1 cellular context compared by ENCODE assay signal in genomic region chr1:38334930-38335592, GRCh38.
A peak's percentile ranks its signal among the peaks of the same experiment; 100 is the strongest.
TF ChIP-seq lines count a peak whose summit lies in the region.

No MANE protein-coding gene starts in this region.

TF ChIP-seq in K562, 482 proteins besides CTCF, POLR2A, EP300 and RAD21 (continued from another document):
- TF ChIP-seq, protein P1, sequence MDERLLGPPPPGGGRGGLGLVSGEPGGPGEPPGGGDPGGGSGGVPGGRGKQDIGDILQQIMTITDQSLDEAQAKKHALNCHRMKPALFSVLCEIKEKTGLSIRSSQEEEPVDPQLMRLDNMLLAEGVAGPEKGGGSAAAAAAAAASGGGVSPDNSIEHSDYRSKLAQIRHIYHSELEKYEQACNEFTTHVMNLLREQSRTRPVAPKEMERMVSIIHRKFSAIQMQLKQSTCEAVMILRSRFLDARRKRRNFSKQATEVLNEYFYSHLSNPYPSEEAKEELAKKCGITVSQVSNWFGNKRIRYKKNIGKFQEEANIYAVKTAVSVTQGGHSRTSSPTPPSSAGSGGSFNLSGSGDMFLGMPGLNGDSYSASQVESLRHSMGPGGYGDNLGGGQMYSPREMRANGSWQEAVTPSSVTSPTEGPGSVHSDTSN (CRISPR knock-in tag; IDR thresholded peaks at IDR 0.05; ENCODE audit: low read depth): peak; percentile 47; the same call in 1 of the 2 replicates
- TF ChIP-seq, protein P1 (tag; conservative IDR thresholded peaks at IDR 0.05; ENCODE audit: low read depth): peak; percentile 92
- TF ChIP-seq CTBP1 (IDR thresholded peaks at IDR 0.05; ENCODE audit: borderline replicate concordance): peak; percentile 74
- TF ChIP-seq KDM1A (IDR thresholded peaks at IDR 0.05): peak; percentile 49 to 53; a peak in 2 of 4 replicates
- TF ChIP-seq NCOA6 (IDR thresholded peaks at IDR 0.05): no peak
- no peak for TF ChIP-seq CCNT2 (IDR thresholded peaks at IDR 0.05; ENCODE audit: borderline replicate concordance, extremely low read depth, insufficient read length, low read depth, low read length)
- TF ChIP-seq SRSF9 (IDR thresholded peaks at IDR 0.05; ENCODE audit: borderline replicate concordance, low read depth, low read length): no peak
- peak; percentile 89 for TF ChIP-seq MEIS2 (IDR thresholded peaks at IDR 0.05; ENCODE audit: partially characterized antibody)
- peak; percentile 73 for TF ChIP-seq CEBPB (tag; IDR thresholded peaks at IDR 0.05)
- TF ChIP-seq, protein P2, sequence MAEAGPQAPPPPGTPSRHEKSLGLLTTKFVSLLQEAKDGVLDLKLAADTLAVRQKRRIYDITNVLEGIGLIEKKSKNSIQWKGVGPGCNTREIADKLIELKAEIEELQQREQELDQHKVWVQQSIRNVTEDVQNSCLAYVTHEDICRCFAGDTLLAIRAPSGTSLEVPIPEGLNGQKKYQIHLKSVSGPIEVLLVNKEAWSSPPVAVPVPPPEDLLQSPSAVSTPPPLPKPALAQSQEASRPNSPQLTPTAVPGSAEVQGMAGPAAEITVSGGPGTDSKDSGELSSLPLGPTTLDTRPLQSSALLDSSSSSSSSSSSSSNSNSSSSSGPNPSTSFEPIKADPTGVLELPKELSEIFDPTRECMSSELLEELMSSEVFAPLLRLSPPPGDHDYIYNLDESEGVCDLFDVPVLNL (CRISPR knock-in tag; IDR thresholded peaks at IDR 0.05; ENCODE audit: low read depth): no peak
- TF ChIP-seq XRCC5 (IDR thresholded peaks at IDR 0.05; ENCODE audit: low read depth, low read length): no peak
- 0 out of 2 replicates have a peak, but pooled peaks have one; percentile 35 for TF ChIP-seq ETV5 (CRISPR knock-in tag; IDR thresholded peaks at IDR 0.05; ENCODE audit: low read depth)
- TF ChIP-seq, protein P3, sequence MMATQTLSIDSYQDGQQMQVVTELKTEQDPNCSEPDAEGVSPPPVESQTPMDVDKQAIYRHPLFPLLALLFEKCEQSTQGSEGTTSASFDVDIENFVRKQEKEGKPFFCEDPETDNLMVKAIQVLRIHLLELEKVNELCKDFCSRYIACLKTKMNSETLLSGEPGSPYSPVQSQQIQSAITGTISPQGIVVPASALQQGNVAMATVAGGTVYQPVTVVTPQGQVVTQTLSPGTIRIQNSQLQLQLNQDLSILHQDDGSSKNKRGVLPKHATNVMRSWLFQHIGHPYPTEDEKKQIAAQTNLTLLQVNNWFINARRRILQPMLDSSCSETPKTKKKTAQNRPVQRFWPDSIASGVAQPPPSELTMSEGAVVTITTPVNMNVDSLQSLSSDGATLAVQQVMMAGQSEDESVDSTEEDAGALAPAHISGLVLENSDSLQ (IDR thresholded peaks at IDR 0.05): peak; percentile 94
- TF ChIP-seq RCOR1 (IDR thresholded peaks at IDR 0.05; ENCODE audit: borderline replicate concordance in 1 of 2, low read depth in 2 of 2, low read length in 2 of 2): peak in 1 of 2 experiments; percentile 72; a peak in 1 of 4 replicates
- TF ChIP-seq CBFA2T2 (conservative IDR thresholded peaks at IDR 0.05): peak; percentile 16; the same call in 1 of the 2 replicates
- peak; percentile 68 to 86; a peak in 3 of 4 replicates for TF ChIP-seq ETV6 (IDR thresholded peaks at IDR 0.05; ENCODE audit: borderline replicate concordance in 1 of 2, low read depth in 2 of 2, low read length in 1 of 2)
- TF ChIP-seq ETV6 (CRISPR knock-in tag; IDR thresholded peaks at IDR 0.05; ENCODE audit: borderline replicate concordance): no peak
- peak; percentile 64 for TF ChIP-seq ATF3 (IDR thresholded peaks at IDR 0.05)
- TF ChIP-seq ATF3 (CRISPR knock-in tag; conservative IDR thresholded peaks at IDR 0.05): no peak
- TF ChIP-seq TEAD4 (IDR thresholded peaks at IDR 0.05; ENCODE audit: low read length): 0 out of 2 replicates have a peak, but pooled peaks have one; percentile 8
- no peak for TF ChIP-seq TEAD4 (CRISPR knock-in tag; IDR thresholded peaks at IDR 0.05; ENCODE audit: borderline replicate concordance)
- peak; percentile 47; the same call in 1 of the 2 replicates for TF ChIP-seq ATF7 (IDR thresholded peaks at IDR 0.05)
- 0 out of 2 replicates have a peak, but pooled peaks have one; percentile 28 for TF ChIP-seq ZNF316 (IDR thresholded peaks at IDR 0.05)
- peak; percentile 72 for TF ChIP-seq ARID1B (IDR thresholded peaks at IDR 0.05)
- TF ChIP-seq CEBPG (CRISPR knock-in tag; IDR thresholded peaks at IDR 0.05): no peak
- peak; percentile 75 to 87 for TF ChIP-seq CEBPG (tag; conservative IDR thresholded peaks at IDR 0.05 in 1 of 2, IDR thresholded peaks at IDR 0.05 in 1 of 2)
- TF ChIP-seq, protein P4, sequence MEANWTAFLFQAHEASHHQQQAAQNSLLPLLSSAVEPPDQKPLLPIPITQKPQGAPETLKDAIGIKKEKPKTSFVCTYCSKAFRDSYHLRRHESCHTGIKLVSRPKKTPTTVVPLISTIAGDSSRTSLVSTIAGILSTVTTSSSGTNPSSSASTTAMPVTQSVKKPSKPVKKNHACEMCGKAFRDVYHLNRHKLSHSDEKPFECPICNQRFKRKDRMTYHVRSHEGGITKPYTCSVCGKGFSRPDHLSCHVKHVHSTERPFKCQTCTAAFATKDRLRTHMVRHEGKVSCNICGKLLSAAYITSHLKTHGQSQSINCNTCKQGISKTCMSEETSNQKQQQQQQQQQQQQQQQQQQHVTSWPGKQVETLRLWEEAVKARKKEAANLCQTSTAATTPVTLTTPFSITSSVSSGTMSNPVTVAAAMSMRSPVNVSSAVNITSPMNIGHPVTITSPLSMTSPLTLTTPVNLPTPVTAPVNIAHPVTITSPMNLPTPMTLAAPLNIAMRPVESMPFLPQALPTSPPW (CRISPR knock-in tag; IDR thresholded peaks at IDR 0.05): peak; percentile 46; the same call in 1 of the 2 replicates
- TF ChIP-seq EGR1 (conservative IDR thresholded peaks at IDR 0.05): peak; percentile 98
- peak; percentile 79 for TF ChIP-seq DPF2 (IDR thresholded peaks at IDR 0.05)
- peak; percentile 53; the same call in 1 of the 2 replicates for TF ChIP-seq SMARCA4 (IDR thresholded peaks at IDR 0.05)
- TF ChIP-seq SREBF2 (CRISPR knock-in tag; IDR thresholded peaks at IDR 0.05): no peak
- no peak for TF ChIP-seq ZNF408 (CRISPR knock-in tag; IDR thresholded peaks at IDR 0.05; ENCODE audit: low read depth)
- peak; percentile 63 for TF ChIP-seq CBFA2T3 (IDR thresholded peaks at IDR 0.05)
- peak; percentile 54 for TF ChIP-seq ETV1 (tag; conservative IDR thresholded peaks at IDR 0.05; ENCODE audit: low read depth)
- peak; percentile 29; the same call in 1 of the 2 replicates for TF ChIP-seq ESRRA (IDR thresholded peaks at IDR 0.05; ENCODE audit: borderline replicate concordance, low read depth)
- TF ChIP-seq SPI1 (IDR thresholded peaks at IDR 0.05; ENCODE audit: borderline replicate concordance, low read depth, low read length): peak; percentile 83
- peak; percentile 19; the same call in 1 of the 2 replicates for TF ChIP-seq JUND (IDR thresholded peaks at IDR 0.05; ENCODE audit: borderline replicate concordance, low read depth, low read length)
- TF ChIP-seq JUND (tag; IDR thresholded peaks at IDR 0.05; ENCODE audit: borderline replicate concordance, low read depth, low read length): 0 out of 3 replicates have a peak, but pooled peaks have one; percentile 11
- peak; percentile 34; the same call in 1 of the 2 replicates for TF ChIP-seq RFX1 (IDR thresholded peaks at IDR 0.05)
- TF ChIP-seq GATA2 (CRISPR knock-in tag; IDR thresholded peaks at IDR 0.05): peak; percentile 60
